In the genomic region with DNA sequence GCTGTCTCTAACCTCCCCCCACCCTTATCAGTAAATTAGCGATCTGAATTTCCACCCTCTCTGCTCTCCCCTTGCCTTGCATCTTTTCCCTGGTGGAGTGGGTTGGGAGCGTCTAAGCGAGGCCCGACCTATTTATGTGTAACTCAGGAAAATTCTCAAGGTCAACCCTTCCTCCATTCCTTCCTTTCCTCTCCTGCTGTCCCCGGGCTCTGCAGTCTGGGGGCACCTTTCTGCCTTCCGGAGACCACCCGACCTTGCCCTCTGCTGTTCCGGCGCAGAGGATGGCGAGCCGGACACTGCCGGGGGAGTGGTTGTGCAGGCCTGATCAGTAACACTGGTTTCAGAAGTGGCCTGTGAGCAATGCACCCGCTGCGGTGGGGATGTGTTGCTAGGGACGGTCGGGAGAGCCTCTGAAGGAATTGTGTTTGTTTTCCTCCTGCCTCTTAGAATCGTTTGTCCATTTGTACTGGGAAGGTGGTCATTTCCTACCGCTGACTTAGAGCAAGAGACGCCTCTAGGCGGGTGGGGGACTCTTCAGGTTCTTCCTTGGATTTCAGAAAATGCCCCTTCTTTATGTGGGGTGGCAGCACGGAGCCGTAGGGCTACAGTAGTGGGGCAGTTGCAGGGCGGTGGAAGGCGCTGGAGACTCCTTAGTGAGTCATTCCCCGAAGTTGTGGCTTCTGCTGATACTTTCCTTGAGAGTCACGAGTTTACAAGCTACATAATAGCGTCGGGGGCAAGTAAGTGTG, we compare ENCODE assay signal across 8 cellular contexts. TPM values are rescaled to one million over a fixed set of nuclear protein-coding genes. Genes with fewer than 3 reads are reported as not detected.
DNase-seq lines count a peak whose midpoint lies in the region; ATAC-seq, FAIRE-seq and TF ChIP-seq lines count a peak whose summit lies in the region.

No MANE protein-coding gene starts in this region.

- no peak for TF ChIP-seq EP300 in sigmoid colon (IDR thresholded peaks at IDR 0.05)

- peak in 1 of 2 donors; percentile 16 for TF ChIP-seq POLR2A in sigmoid colon (IDR thresholded peaks at IDR 0.05)

- FAIRE-seq in D721Med (lab: Jason Lieb, UNC), result no peak

- H3K27ac ChIP-seq in HL-60 (replicated peaks), result peak overlapping the region; percentile 90
- peak overlapping the region; percentile 90 to 91 for H3K27ac ChIP-seq in ascending aorta
- no peak overlapping the region for H3K27ac ChIP-seq in iPS DF 6.9 (ENCODE audit: low read length)
- peak overlapping the region; percentile 81 to 93 (median 90) for H3K27ac ChIP-seq in sigmoid colon

- H3K4me1 ChIP-seq in ascending aorta (peaks cover 3 to 26% of the 10 kb centered on the region in 2 donors), iPS DF 6.9 (ENCODE audit: control insufficient read depth, insufficient read depth, low read length) (no peaks in the 10 kb centered on the region; the same call in 1 of the 2 replicates), sigmoid colon (peaks cover 0 to 48% (median 44%) of the 10 kb centered on the region in 4 donors)

- H3K36me3 ChIP-seq in ascending aorta (no peaks in the 10 kb centered on the region), iPS DF 6.9 (ENCODE audit: control insufficient read depth, insufficient read depth, low read length) (no peaks in the 10 kb centered on the region), sigmoid colon (peaks cover 0 to 6% (median 0%) of the 10 kb centered on the region in 4 donors)

- H3K27me3 ChIP-seq in HL-60 (ENCODE audit: insufficient read depth, poor library complexity, severe bottlenecking) (no peaks in the 10 kb centered on the region), ascending aorta (no peaks in the 10 kb centered on the region), iPS DF 6.9 (ENCODE audit: control insufficient read depth, insufficient read depth, low read length) (no peaks in the 10 kb centered on the region), sigmoid colon (no peaks in the 10 kb centered on the region)

- intact Hi-C loops in ascending aorta (cut with DNase I) (loop anchor here (1.0 to 2.0 kb wide), 4 partner anchors 67 to 267 kb away; partner anchors contain the start of genes ALDH9A1 and TMCO1), sigmoid colon (cut with DNase I) (loop anchor here (1.0 to 2.0 kb wide), 4 partner anchors 33 to 197 kb away; partner anchors contain the start of genes ALDH9A1 and TMCO1)

- DNase-seq in D721Med (ENCODE audit: insufficient read length, low spot score) (no peak), HL-60 (ENCODE audit: low read depth in 1 of 2, low spot score in 1 of 2) (peak; percentile 58 to 63), SKM-1 (lab: John Stamatoyannopoulos, UW; ENCODE audit: unreplicated experiment) (peak; percentile 69), ascending aorta (ENCODE audit: low spot score in 2 of 2) (peak; percentile 31 to 81), iPS DF 6.9 (ENCODE audit: low read depth, low spot score) (no peak), sigmoid colon (peak; percentile 82), cerebellar nuclear complex (lab: John Stamatoyannopoulos, UW) (no peak)

- H3K9me3 ChIP-seq in ascending aorta, result no peaks in the 10 kb centered on the region
- no peaks in the 10 kb centered on the region for H3K9me3 ChIP-seq in iPS DF 6.9 (ENCODE audit: control insufficient read depth, insufficient read depth, low read length)
- H3K9me3 ChIP-seq in sigmoid colon, result no peaks in the 10 kb centered on the region

- peak; percentile 7 for TF ChIP-seq CTCF in D721Med (IDR thresholded peaks at IDR 0.05; ENCODE audit: insufficient read depth, missing control alignments)
- no peak for TF ChIP-seq CTCF in HL-60 (IDR thresholded peaks at IDR 0.05; ENCODE audit: insufficient read depth, low read length)
- peak in 1 of 3 experiments; percentile 12 for TF ChIP-seq CTCF in ascending aorta (IDR thresholded peaks at IDR 0.05)
- TF ChIP-seq CTCF in sigmoid colon (IDR thresholded peaks at IDR 0.05), result no peak

- peak; percentile 33 for ATAC-seq in GM19467 (IDR thresholded peaks at IDR 0.05; ENCODE audit: unreplicated experiment)

- WGBS in iPS DF 6.9 (ENCODE audit: insufficient coverage, insufficient read length), result no CpG with 5 or more reads among the region's 28 CpGs
- 0 to 1% methylated on average over 28 of the region's 28 CpGs for WGBS in sigmoid colon, 2 donors

- H3K4me3 ChIP-seq in HL-60 (replicated peaks; ENCODE audit: insufficient read depth, low read length) (peak overlapping the region; percentile 96), ascending aorta (peak overlapping the region; percentile 71 to 90), iPS DF 6.9 (ENCODE audit: low read length) (peak overlapping the region; percentile 63; the same call in 1 of the 2 replicates), sigmoid colon (peak overlapping the region; percentile 55 to 88 (median 74))

RNA-seq across cellular contexts. Expression of gene MGST3, which starts 0.5 kb away (rescaled TPM):
- total RNA-seq in ascending aorta, result 177 TPM
- total RNA-seq in sigmoid colon, result 100 to 1,000 TPM; 162 to 269 (median 201) TPM
- polyA plus RNA-seq in sigmoid colon, result 100 to 1,000 TPM; 131 to 359 (median 191) TPM

Comparison
In these comparisons a context has a peak if more than half of its experiments do, and no peak if none do; other contexts are left out.
1. DNase-seq: peak in HL-60 (2 of 2), SKM-1 (single experiment), ascending aorta (2 of 2) and sigmoid colon (single experiment); none in D721Med (single experiment), iPS DF 6.9 (single experiment) and cerebellar nuclear complex (0 of 2).
2. Peak in every context shown above with its lines, with median percentiles within 50 percentile points of each other: H3K4me3 ChIP-seq.